In the genomic region with DNA sequence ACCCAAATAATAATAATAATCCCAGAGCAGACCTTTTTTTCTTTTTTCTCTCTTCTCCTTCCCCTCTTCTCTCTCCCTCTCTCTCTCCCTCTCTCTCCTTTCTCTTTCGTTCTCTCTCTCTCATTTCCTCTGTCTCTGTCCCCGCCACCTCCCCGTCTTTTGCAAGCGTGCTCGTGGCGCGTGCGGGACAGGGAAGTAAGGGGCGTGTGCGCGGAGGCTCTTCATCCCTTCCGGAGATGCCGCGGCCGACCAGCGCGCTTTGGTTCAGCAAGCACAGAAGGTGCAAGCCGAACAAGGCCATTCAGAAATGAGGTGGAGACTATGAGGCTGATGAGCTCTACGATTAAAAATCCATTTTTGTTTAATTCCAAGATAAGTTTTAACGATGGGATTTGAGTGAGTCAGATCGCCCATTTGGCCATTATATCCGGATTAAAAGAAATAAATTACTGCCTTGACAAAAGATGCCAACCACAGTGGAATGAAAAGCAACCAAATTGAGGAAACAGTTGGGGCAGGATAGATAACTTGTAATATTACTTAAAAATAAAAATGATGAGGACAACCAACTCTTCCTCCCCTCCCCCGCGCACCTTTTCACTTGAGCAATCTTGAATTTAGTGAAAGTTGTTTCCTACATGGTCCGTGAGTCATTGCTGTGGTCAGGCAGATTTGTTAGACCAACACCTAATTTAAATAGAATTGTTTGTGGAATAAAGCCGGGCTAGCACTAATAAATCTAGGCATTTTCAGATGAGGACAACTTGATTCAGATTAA, we compare ENCODE assay signal across 1 cellular context.
TF ChIP-seq lines count a peak whose summit lies in the region.

No MANE protein-coding gene starts in this region.

TF ChIP-seq in K562, 482 proteins besides CTCF, POLR2A, EP300 and RAD21 (continued from another document):
- TF ChIP-seq ZNF449 (CRISPR knock-in tag; IDR thresholded peaks at IDR 0.05) (no peak), TEAD4 (IDR thresholded peaks at IDR 0.05; ENCODE audit: low read length) (no peak), TEAD4 (CRISPR knock-in tag; IDR thresholded peaks at IDR 0.05; ENCODE audit: borderline replicate concordance) (no peak), CEBPB (tag; IDR thresholded peaks at IDR 0.05) (peak; percentile 19; the same call in 1 of the 2 replicates), HNRNPL (IDR thresholded peaks at IDR 0.05; ENCODE audit: low read depth, low read length) (no peak), PYGO2 (tag; IDR thresholded peaks at IDR 0.05) (no peak), NFIC (IDR thresholded peaks at IDR 0.05) (peak; percentile 31; the same call in 1 of the 2 replicates), ZNF583 (CRISPR knock-in tag; IDR thresholded peaks at IDR 0.05) (no peak), ZFP30 (CRISPR knock-in tag; IDR thresholded peaks at IDR 0.05; ENCODE audit: borderline replicate concordance) (no peak), KHSRP (IDR thresholded peaks at IDR 0.05) (no peak), KDM2B (CRISPR knock-in tag; IDR thresholded peaks at IDR 0.05) (no peak), ZNF212 (CRISPR knock-in tag; IDR thresholded peaks at IDR 0.05) (no peak), LCOR (CRISPR knock-in tag; IDR thresholded peaks at IDR 0.05) (no peak), ARNT (IDR thresholded peaks at IDR 0.05) (0 out of 4 replicates have a peak, but pooled peaks of 1 of the 2 experiments have one; percentile 38), POLR3G (IDR thresholded peaks at IDR 0.05; ENCODE audit: extremely low read depth, insufficient read length, insufficient replicate concordance) (no peak), ZZZ3 (IDR thresholded peaks at IDR 0.05) (no peak), ZNF79 (CRISPR knock-in tag; IDR thresholded peaks at IDR 0.05; ENCODE audit: low read depth) (no peak), HIVEP1 (CRISPR knock-in tag; IDR thresholded peaks at IDR 0.05) (no peak), TCFL5 (CRISPR knock-in tag; conservative IDR thresholded peaks at IDR 0.05) (no peak)
- TF ChIP-seq, protein P1, sequence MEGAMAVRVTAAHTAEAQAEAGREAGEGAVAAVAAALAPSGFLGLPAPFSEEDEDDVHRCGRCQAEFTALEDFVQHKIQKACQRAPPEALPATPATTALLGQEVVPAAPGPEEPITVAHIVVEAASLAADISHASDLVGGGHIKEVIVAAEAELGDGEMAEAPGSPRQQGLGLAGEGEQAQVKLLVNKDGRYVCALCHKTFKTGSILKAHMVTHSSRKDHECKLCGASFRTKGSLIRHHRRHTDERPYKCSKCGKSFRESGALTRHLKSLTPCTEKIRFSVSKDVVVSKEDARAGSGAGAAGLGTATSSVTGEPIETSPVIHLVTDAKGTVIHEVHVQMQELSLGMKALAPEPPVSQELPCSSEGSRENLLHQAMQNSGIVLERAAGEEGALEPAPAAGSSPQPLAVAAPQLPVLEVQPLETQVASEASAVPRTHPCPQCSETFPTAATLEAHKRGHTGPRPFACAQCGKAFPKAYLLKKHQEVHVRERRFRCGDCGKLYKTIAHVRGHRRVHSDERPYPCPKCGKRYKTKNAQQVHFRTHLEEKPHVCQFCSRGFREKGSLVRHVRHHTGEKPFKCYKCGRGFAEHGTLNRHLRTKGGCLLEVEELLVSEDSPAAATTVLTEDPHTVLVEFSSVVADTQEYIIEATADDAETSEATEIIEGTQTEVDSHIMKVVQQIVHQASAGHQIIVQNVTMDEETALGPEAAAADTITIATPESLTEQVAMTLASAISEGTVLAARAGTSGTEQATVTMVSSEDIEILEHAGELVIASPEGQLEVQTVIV (CRISPR knock-in tag; IDR thresholded peaks at IDR 0.05; ENCODE audit: borderline replicate concordance): no peak
- TF ChIP-seq, protein P2, sequence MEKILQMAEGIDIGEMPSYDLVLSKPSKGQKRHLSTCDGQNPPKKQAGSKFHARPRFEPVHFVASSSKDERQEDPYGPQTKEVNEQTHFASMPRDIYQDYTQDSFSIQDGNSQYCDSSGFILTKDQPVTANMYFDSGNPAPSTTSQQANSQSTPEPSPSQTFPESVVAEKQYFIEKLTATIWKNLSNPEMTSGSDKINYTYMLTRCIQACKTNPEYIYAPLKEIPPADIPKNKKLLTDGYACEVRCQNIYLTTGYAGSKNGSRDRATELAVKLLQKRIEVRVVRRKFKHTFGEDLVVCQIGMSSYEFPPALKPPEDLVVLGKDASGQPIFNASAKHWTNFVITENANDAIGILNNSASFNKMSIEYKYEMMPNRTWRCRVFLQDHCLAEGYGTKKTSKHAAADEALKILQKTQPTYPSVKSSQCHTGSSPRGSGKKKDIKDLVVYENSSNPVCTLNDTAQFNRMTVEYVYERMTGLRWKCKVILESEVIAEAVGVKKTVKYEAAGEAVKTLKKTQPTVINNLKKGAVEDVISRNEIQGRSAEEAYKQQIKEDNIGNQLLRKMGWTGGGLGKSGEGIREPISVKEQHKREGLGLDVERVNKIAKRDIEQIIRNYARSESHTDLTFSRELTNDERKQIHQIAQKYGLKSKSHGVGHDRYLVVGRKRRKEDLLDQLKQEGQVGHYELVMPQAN (IDR thresholded peaks at IDR 0.05; ENCODE audit: borderline replicate concordance): peak; percentile 74
